ENCODE assay signal across 18 cellular contexts in genomic region chr7:85095816-85096215, GRCh38.
DNase-seq lines count a peak whose midpoint lies in the region; ATAC-seq and TF ChIP-seq lines count a peak whose summit lies in the region.
"Had no signal": no experiment of that assay in that cellular context is flagged by ENCODE, and none has a peak within 500 bp of the region (broad histone marks: within the 10 kb centered on the region; RNA-seq: fewer than 3 reads in every experiment).

No MANE protein-coding gene starts in this region.

- H3K27me3 ChIP-seq in thoracic aorta (replicated peaks; ENCODE audit: insufficient read depth): no peaks in the 10 kb centered on the region
- H3K27me3 ChIP-seq in psoas muscle (ENCODE audit: insufficient read depth in 3 of 3, low read length in 2 of 3): no peaks in the 10 kb centered on the region
- H3K27me3 ChIP-seq in A673 (replicated peaks; ENCODE audit: insufficient read depth, low read depth, low read length, poor library complexity): no peaks in the 10 kb centered on the region

- no peak overlapping the region for H3K4me3 Mint-ChIP-seq in chondrocyte (ENCODE audit: unreplicated experiment)
- H3K4me3 Mint-ChIP-seq: B cell had no signal

- DNase-seq in Right ventricle myocardium superior (no peak), cardiac septum (ENCODE audit: low spot score) (no peak), chondrocyte (ENCODE audit: low spot score) (no peak), fibroblast of the aortic adventitia (ENCODE audit: low read depth) (peak; percentile 59), thoracic aorta (ENCODE audit: low spot score) (no peak), psoas muscle (no peak), A673 (ENCODE audit: low spot score) (no peak)
- DNase-seq: 8988T, COR-L47, NCI-H1105 treated with DMSO at 0.1 percent for 48 hours, NCI-H1694 treated with DMSO at 0.1 percent for 48 hours, NCI-H2107, NCI-H510A, NCI-H774, SHP77 had no signal

- POLR2A ChIA-PET in A673 (lab: Charles Lee; ENCODE audit: low non-redundant PET): no interaction called here

- H3K9me3 ChIP-seq in thoracic aorta: no peaks in the 10 kb centered on the region
- no peaks in the 10 kb centered on the region for H3K9me3 ChIP-seq in psoas muscle
- no peaks in the 10 kb centered on the region for H3K9me3 ChIP-seq in A673 (ENCODE audit: low read depth, low read length, poor library complexity, severe bottlenecking)

- H3K36me3 ChIP-seq in thoracic aorta: no peaks in the 10 kb centered on the region
- H3K36me3 ChIP-seq in psoas muscle (ENCODE audit: insufficient read depth in 1 of 2, low read depth in 1 of 2): no peaks in the 10 kb centered on the region
- no peaks in the 10 kb centered on the region for H3K36me3 ChIP-seq in A673 (ENCODE audit: insufficient read depth, low read length, poor library complexity, severe bottlenecking)

- CTCF ChIA-PET in A673 (lab: Charles Lee): no interaction called here

- H3K4me1 ChIP-seq in thoracic aorta (ENCODE audit: control insufficient read depth in 1 of 2, low read depth in 2 of 2): peaks cover 6 to 23% of the 10 kb centered on the region in 2 donors
- no peaks in the 10 kb centered on the region for H3K4me1 ChIP-seq in psoas muscle
- H3K4me1 ChIP-seq in A673 (ENCODE audit: insufficient read depth, low read length, poor library complexity, severe bottlenecking): peaks cover 55% of the 10 kb centered on the region

- H3K36me3 Mint-ChIP-seq in chondrocyte (ENCODE audit: low read depth): no peaks in the 10 kb centered on the region

- peak overlapping the region; percentile 60 for H3K27ac Mint-ChIP-seq in chondrocyte (ENCODE audit: unreplicated experiment)
- H3K27ac Mint-ChIP-seq: B cell had no signal

- ATAC-seq in Right ventricle myocardium superior (ENCODE audit: poor library complexity) (peak; percentile 41), thoracic aorta (ENCODE audit: insufficient number of reproducible peaks, low FRiP score, low read depth) (peak; percentile 75), psoas muscle (no peak), GM19328 (IDR thresholded peaks at IDR 0.05; ENCODE audit: unreplicated experiment) (no peak)
- ATAC-seq: GM12878 had no signal

- H3K4me3 ChIP-seq in fibroblast of the aortic adventitia (ENCODE audit: low read depth, low read length) (no peak overlapping the region), thoracic aorta (no peak overlapping the region), psoas muscle (no peak overlapping the region), A673 (ENCODE audit: low read depth, low read length, poor library complexity, severe bottlenecking) (no peak overlapping the region)
- H3K4me3 ChIP-seq: GM12878 had no signal

- no TSS peak for BruUV-seq in A673 (replicated peaks; lab: Mats Ljungman, UMichigan)

- H3K27ac ChIP-seq in thoracic aorta: peak overlapping the region; percentile 65 to 70
- H3K27ac ChIP-seq in psoas muscle: no peak overlapping the region
- H3K27ac ChIP-seq in A673 (ENCODE audit: low read depth, low read length, poor library complexity, severe bottlenecking): no peak overlapping the region

- no peaks in the 10 kb centered on the region for H3K9me3 Mint-ChIP-seq in chondrocyte (ENCODE audit: low read depth)

- intact Hi-C loops in Right ventricle myocardium superior (cut with DNase I): no loop called here
- intact Hi-C loops in cardiac septum (cut with DNase I): no loop called here
- intact Hi-C loops in psoas muscle (cut with DNase I): no loop called here
- intact Hi-C loops in A673 (cut with micrococcal nuclease; ENCODE audit: unreplicated experiment): no loop called here

- no peak for TF ChIP-seq CTCF in chondrocyte (IDR thresholded peaks at IDR 0.05)
- TF ChIP-seq CTCF in fibroblast of the aortic adventitia (IDR thresholded peaks at IDR 0.05; ENCODE audit: insufficient read depth, low read length): no peak
- TF ChIP-seq CTCF in thoracic aorta (IDR thresholded peaks at IDR 0.05): no peak
- no peak for TF ChIP-seq CTCF in psoas muscle (IDR thresholded peaks at IDR 0.05)
- TF ChIP-seq CTCF in A673 (conservative IDR thresholded peaks at IDR 0.05; ENCODE audit: low read depth, low read length): no peak

- peaks cover 8% of the 10 kb centered on the region for H3K4me1 Mint-ChIP-seq in chondrocyte (ENCODE audit: low read depth)
- H3K4me1 Mint-ChIP-seq: B cell had no signal

- 60 to 64% (median 62%) methylated on average over 2 of the region's 2 CpGs for WGBS in psoas muscle, 3 donors

- H3K27me3 Mint-ChIP-seq in chondrocyte (ENCODE audit: low read depth): no peaks in the 10 kb centered on the region
- H3K27me3 Mint-ChIP-seq: B cell had no signal

Comparison
In these comparisons a context has a peak if more than half of its experiments do, and no peak if none do; other contexts are left out.
1. ATAC-seq: peak in Right ventricle myocardium superior (single experiment) and thoracic aorta (single experiment); none in psoas muscle (0 of 4) and GM19328 (single experiment).
2. H3K27ac ChIP-seq: peak in thoracic aorta (2 of 2); none in psoas muscle (single experiment) and A673 (single experiment).